ENCODE assay signal across 1 cellular context in genomic region chr1:165137551-165138316, GRCh38.
A peak's percentile ranks its signal among the peaks of the same experiment; 100 is the strongest.
TF ChIP-seq lines count a peak whose summit lies in the region.

No MANE protein-coding gene starts in this region.

TF ChIP-seq in HepG2, 621 proteins besides CTCF, POLR2A, EP300 and RAD21 (continued from another document and continues in another):
- TF ChIP-seq ZNF556 (CRISPR knock-in tag; IDR thresholded peaks at IDR 0.05; ENCODE audit: borderline replicate concordance) (no peak), ZNF703 (CRISPR knock-in tag; IDR thresholded peaks at IDR 0.05; ENCODE audit: borderline replicate concordance) (no peak), CENPBD1 (CRISPR knock-in tag; IDR thresholded peaks at IDR 0.05; ENCODE audit: borderline replicate concordance, low read depth) (no peak), ZNF124 (CRISPR knock-in tag; IDR thresholded peaks at IDR 0.05) (no peak; the same call in 1 of the 2 replicates), KMT2B (CRISPR knock-in tag; IDR thresholded peaks at IDR 0.05) (no peak), TRAFD1 (CRISPR knock-in tag; IDR thresholded peaks at IDR 0.05; ENCODE audit: borderline replicate concordance) (no peak), BORCS8-MEF2B (CRISPR knock-in tag; IDR thresholded peaks at IDR 0.05) (no peak), ZBTB42 (CRISPR knock-in tag; IDR thresholded peaks at IDR 0.05) (no peak), ZNF792 (CRISPR knock-in tag; IDR thresholded peaks at IDR 0.05) (no peak), ZNF337 (CRISPR knock-in tag; IDR thresholded peaks at IDR 0.05; ENCODE audit: borderline replicate concordance, low read depth) (no peak), PHF21A (CRISPR knock-in tag; IDR thresholded peaks at IDR 0.05) (peak; percentile 79), CEBPB (IDR thresholded peaks at IDR 0.05; ENCODE audit: borderline replicate concordance, low read depth, low read length) (peak; percentile 53; the same call in 1 of the 2 replicates), ZNF615 (CRISPR knock-in tag; IDR thresholded peaks at IDR 0.05; ENCODE audit: borderline replicate concordance) (no peak), ZNF251 (CRISPR knock-in tag; IDR thresholded peaks at IDR 0.05) (no peak), FOXP1 (IDR thresholded peaks at IDR 0.05) (no peak), FOXP1 (CRISPR knock-in tag; IDR thresholded peaks at IDR 0.05) (peak; percentile 34; the same call in 1 of the 2 replicates), ZNF331 (CRISPR knock-in tag; IDR thresholded peaks at IDR 0.05) (peak; percentile 48), PITX1 (CRISPR knock-in tag; IDR thresholded peaks at IDR 0.05) (peak; percentile 80; the same call in 1 of the 2 replicates), ATF3 (CRISPR knock-in tag; IDR thresholded peaks at IDR 0.05) (no peak), JUND (CRISPR knock-in tag; IDR thresholded peaks at IDR 0.05) (0 out of 2 replicates have a peak, but pooled peaks have one; percentile 18), ZNF879 (CRISPR knock-in tag; IDR thresholded peaks at IDR 0.05) (no peak), ZNF468 (CRISPR knock-in tag; IDR thresholded peaks at IDR 0.05) (no peak), BCL6 (CRISPR knock-in tag; IDR thresholded peaks at IDR 0.05) (peak; percentile 55; the same call in 1 of the 2 replicates), ZNF225 (CRISPR knock-in tag; IDR thresholded peaks at IDR 0.05) (no peak), GATAD2A (CRISPR knock-in tag; IDR thresholded peaks at IDR 0.05) (peak; percentile 66), NR2F1 (CRISPR knock-in tag; IDR thresholded peaks at IDR 0.05) (peak in 1 of 2 experiments; percentile 46; a peak in 1 of 4 replicates), ZNF451 (CRISPR knock-in tag; IDR thresholded peaks at IDR 0.05) (no peak), ZNF589 (CRISPR knock-in tag; conservative IDR thresholded peaks at IDR 0.05) (no peak), ZBTB20 (CRISPR knock-in tag; IDR thresholded peaks at IDR 0.05; ENCODE audit: borderline replicate concordance, low read depth) (no peak), ZFP41 (CRISPR knock-in tag; IDR thresholded peaks at IDR 0.05; ENCODE audit: borderline replicate concordance) (no peak), ZNF234 (CRISPR knock-in tag; conservative IDR thresholded peaks at IDR 0.05) (no peak), KLF9 (CRISPR knock-in tag; IDR thresholded peaks at IDR 0.05; ENCODE audit: low read depth) (no peak), ZNF766 (CRISPR knock-in tag; IDR thresholded peaks at IDR 0.05; ENCODE audit: borderline replicate concordance) (no peak), ZNF740 (CRISPR knock-in tag; IDR thresholded peaks at IDR 0.05) (no peak), FOSL1 (CRISPR knock-in tag; IDR thresholded peaks at IDR 0.05; ENCODE audit: borderline replicate concordance) (no peak), ARNTL (CRISPR knock-in tag; IDR thresholded peaks at IDR 0.05) (no peak), AKNA (CRISPR knock-in tag; IDR thresholded peaks at IDR 0.05; ENCODE audit: borderline replicate concordance) (no peak), SIN3B (IDR thresholded peaks at IDR 0.05; ENCODE audit: low read length) (no peak), MBNL3 (CRISPR knock-in tag; conservative IDR thresholded peaks at IDR 0.05) (no peak), TBL1XR1 (IDR thresholded peaks at IDR 0.05; ENCODE audit: borderline replicate concordance, low read length, partially characterized antibody) (no peak), XRCC5 (optimal IDR thresholded peaks at IDR 0.05; ENCODE audit: low read length) (no peak), MEIS2 (CRISPR knock-in tag; IDR thresholded peaks at IDR 0.05) (no peak), SAFB2 (CRISPR knock-in tag; IDR thresholded peaks at IDR 0.05; ENCODE audit: borderline replicate concordance, low read depth) (no peak), MZF1 (CRISPR knock-in tag; IDR thresholded peaks at IDR 0.05; ENCODE audit: borderline replicate concordance) (no peak), NFE2L2 (IDR thresholded peaks at IDR 0.05; ENCODE audit: low read length) (no peak), ZNF550 (CRISPR knock-in tag; IDR thresholded peaks at IDR 0.05; ENCODE audit: borderline replicate concordance) (no peak), ATF7-NPFF (CRISPR knock-in tag; IDR thresholded peaks at IDR 0.05; ENCODE audit: low read depth) (no peak), TRIM22 (IDR thresholded peaks at IDR 0.05) (no peak), PLRG1 (conservative IDR thresholded peaks at IDR 0.05) (no peak), ZNF12 (CRISPR knock-in tag; IDR thresholded peaks at IDR 0.05) (no peak), FOXK1 (CRISPR knock-in tag; IDR thresholded peaks at IDR 0.05; ENCODE audit: borderline replicate concordance, low read depth) (no peak), ZNF317 (CRISPR knock-in tag; IDR thresholded peaks at IDR 0.05) (no peak), HMG20B (CRISPR knock-in tag; conservative IDR thresholded peaks at IDR 0.05) (peak; percentile 79; the same call in 1 of the 2 replicates), FOXA3 (CRISPR knock-in tag; IDR thresholded peaks at IDR 0.05) (peak; percentile 65), SRSF9 (IDR thresholded peaks at IDR 0.05; ENCODE audit: borderline replicate concordance, insufficient read depth, low read depth, low read length, poor library complexity, severe bottlenecking) (no peak), KLF16 (CRISPR knock-in tag; IDR thresholded peaks at IDR 0.05) (no peak), IRF2 (CRISPR knock-in tag; IDR thresholded peaks at IDR 0.05) (no peak), ZNF558 (CRISPR knock-in tag; IDR thresholded peaks at IDR 0.05; ENCODE audit: borderline replicate concordance) (no peak), KDM6A (CRISPR knock-in tag; IDR thresholded peaks at IDR 0.05; ENCODE audit: low read depth) (no peak)
- TF ChIP-seq, protein P1, sequence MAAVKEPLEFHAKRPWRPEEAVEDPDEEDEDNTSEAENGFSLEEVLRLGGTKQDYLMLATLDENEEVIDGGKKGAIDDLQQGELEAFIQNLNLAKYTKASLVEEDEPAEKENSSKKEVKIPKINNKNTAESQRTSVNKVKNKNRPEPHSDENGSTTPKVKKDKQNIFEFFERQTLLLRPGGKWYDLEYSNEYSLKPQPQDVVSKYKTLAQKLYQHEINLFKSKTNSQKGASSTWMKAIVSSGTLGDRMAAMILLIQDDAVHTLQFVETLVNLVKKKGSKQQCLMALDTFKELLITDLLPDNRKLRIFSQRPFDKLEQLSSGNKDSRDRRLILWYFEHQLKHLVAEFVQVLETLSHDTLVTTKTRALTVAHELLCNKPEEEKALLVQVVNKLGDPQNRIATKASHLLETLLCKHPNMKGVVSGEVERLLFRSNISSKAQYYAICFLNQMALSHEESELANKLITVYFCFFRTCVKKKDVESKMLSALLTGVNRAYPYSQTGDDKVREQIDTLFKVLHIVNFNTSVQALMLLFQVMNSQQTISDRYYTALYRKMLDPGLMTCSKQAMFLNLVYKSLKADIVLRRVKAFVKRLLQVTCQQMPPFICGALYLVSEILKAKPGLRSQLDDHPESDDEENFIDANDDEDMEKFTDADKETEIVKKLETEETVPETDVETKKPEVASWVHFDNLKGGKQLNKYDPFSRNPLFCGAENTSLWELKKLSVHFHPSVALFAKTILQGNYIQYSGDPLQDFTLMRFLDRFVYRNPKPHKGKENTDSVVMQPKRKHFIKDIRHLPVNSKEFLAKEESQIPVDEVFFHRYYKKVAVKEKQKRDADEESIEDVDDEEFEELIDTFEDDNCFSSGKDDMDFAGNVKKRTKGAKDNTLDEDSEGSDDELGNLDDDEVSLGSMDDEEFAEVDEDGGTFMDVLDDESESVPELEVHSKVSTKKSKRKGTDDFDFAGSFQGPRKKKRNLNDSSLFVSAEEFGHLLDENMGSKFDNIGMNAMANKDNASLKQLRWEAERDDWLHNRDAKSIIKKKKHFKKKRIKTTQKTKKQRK (IDR thresholded peaks at IDR 0.05; ENCODE audit: low read length): no peak
- TF ChIP-seq, protein P2, sequence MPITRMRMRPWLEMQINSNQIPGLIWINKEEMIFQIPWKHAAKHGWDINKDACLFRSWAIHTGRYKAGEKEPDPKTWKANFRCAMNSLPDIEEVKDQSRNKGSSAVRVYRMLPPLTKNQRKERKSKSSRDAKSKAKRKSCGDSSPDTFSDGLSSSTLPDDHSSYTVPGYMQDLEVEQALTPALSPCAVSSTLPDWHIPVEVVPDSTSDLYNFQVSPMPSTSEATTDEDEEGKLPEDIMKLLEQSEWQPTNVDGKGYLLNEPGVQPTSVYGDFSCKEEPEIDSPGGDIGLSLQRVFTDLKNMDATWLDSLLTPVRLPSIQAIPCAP (CRISPR knock-in tag; IDR thresholded peaks at IDR 0.05; ENCODE audit: low read depth): no peak
- TF ChIP-seq, protein P3, sequence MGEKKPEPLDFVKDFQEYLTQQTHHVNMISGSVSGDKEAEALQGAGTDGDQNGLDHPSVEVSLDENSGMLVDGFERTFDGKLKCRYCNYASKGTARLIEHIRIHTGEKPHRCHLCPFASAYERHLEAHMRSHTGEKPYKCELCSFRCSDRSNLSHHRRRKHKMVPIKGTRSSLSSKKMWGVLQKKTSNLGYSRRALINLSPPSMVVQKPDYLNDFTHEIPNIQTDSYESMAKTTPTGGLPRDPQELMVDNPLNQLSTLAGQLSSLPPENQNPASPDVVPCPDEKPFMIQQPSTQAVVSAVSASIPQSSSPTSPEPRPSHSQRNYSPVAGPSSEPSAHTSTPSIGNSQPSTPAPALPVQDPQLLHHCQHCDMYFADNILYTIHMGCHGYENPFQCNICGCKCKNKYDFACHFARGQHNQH (CRISPR knock-in tag; IDR thresholded peaks at IDR 0.05): no peak
- TF ChIP-seq, protein P4, sequence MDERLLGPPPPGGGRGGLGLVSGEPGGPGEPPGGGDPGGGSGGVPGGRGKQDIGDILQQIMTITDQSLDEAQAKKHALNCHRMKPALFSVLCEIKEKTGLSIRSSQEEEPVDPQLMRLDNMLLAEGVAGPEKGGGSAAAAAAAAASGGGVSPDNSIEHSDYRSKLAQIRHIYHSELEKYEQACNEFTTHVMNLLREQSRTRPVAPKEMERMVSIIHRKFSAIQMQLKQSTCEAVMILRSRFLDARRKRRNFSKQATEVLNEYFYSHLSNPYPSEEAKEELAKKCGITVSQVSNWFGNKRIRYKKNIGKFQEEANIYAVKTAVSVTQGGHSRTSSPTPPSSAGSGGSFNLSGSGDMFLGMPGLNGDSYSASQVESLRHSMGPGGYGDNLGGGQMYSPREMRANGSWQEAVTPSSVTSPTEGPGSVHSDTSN (CRISPR knock-in tag; IDR thresholded peaks at IDR 0.05): no peak
